7 cellular contexts compared by ENCODE assay signal in the genomic region with DNA sequence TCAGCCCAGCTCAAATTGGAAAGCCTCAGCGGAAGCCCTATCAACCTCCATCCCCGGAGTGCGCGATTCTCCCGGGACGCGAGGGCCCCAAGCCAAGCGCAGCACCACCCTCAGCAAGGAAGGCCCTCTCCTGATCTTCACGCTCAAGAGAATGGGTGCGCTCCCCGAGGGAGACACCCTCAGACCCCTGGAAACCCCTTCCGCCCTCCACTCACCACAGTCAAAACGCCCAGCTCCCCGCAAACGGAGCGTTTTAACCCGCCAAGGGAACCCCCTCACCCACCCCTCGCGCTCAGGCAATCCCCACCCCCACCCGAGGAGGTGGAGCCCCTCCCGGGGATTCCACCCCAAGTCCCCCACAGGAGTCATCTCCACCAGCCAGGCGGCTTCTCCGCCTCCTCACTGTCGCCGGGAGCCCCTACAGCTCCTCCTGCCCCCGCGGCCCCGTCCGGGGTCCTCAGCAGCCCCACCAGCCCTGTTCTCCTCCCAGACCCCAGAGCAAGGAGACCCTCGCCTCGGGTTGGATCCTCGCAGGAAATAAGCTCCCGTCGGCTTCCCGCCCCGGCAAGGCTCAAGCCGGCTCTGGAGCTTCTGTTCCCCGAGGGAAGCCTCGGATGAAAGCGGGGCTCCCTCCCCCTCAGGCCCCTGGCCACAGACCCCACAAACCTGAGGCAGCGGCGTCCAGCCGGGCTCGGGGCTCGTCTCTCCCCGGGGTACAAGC. TPM values are rescaled to one million over a fixed set of nuclear protein-coding genes. Genes with fewer than 3 reads are reported as not detected.
DNase-seq lines count a peak whose midpoint lies in the region; ATAC-seq and TF ChIP-seq lines count a peak whose summit lies in the region.

No MANE protein-coding gene starts in this region.

- peak; percentile 38 for TF ChIP-seq POLR2A in GM19099 (IDR thresholded peaks at IDR 0.05; ENCODE audit: extremely low read depth, insufficient read length, low read depth)
- TF ChIP-seq POLR2A in tibial nerve (IDR thresholded peaks at IDR 0.05): no peak

- peaks cover 33 to 81% (median 76%) of the 10 kb centered on the region in 4 donors for H3K4me1 Mint-ChIP-seq in naive thymus-derived CD8-positive, alpha-beta T cell

- ATAC-seq in naive thymus-derived CD8-positive, alpha-beta T cell: peak; percentile 25 to 28
- ATAC-seq in GM21576 (IDR thresholded peaks at IDR 0.05; ENCODE audit: unreplicated experiment): no peak

- 0 to 1% methylated on average over 46 of the region's 46 CpGs for WGBS in esophagus, 2 donors
- 0 to 1% methylated on average over 24 to 36 of the region's 46 CpGs for WGBS in tibial nerve, 2 donors

- H3K27me3 Mint-ChIP-seq in naive thymus-derived CD8-positive, alpha-beta T cell: no peaks in the 10 kb centered on the region

- no peak for TF ChIP-seq RAD21 in Ishikawa (IDR thresholded peaks at IDR 0.05; ENCODE audit: low read depth)

- peak overlapping the region; percentile 70 to 93 for H3K4me3 ChIP-seq in esophagus (ENCODE audit: low read depth in 1 of 2, low read length in 2 of 2)
- peak overlapping the region; percentile 96 to 100 (median 98) for H3K4me3 ChIP-seq in tibial nerve

- no peak for TF ChIP-seq CTCF in tibial nerve (IDR thresholded peaks at IDR 0.05)

- H3K27me3 ChIP-seq in esophagus (ENCODE audit: control insufficient read depth in 1 of 2, insufficient read depth in 2 of 2, low read length in 2 of 2): no peaks in the 10 kb centered on the region
- no peaks in the 10 kb centered on the region for H3K27me3 ChIP-seq in tibial nerve

- H3K27ac ChIP-seq in esophagus (ENCODE audit: low read depth in 2 of 2, low read length in 1 of 2) (peak overlapping the region; percentile 84 to 86), tibial nerve (peak overlapping the region; percentile 93 to 99 (median 96))

- H3K9me3 ChIP-seq in esophagus (ENCODE audit: control insufficient read depth in 2 of 2, insufficient read depth in 1 of 2, low read depth in 1 of 2, low read length in 1 of 2): no peaks in the 10 kb centered on the region
- no peaks in the 10 kb centered on the region for H3K9me3 ChIP-seq in tibial nerve

- H3K27ac Mint-ChIP-seq in naive thymus-derived CD8-positive, alpha-beta T cell: peak overlapping the region; percentile 89 to 97 (median 95)

- no peaks in the 10 kb centered on the region for H3K36me3 ChIP-seq in esophagus (ENCODE audit: control insufficient read depth in 2 of 2, insufficient read depth in 2 of 2, low read length in 1 of 2)
- no peaks in the 10 kb centered on the region for H3K36me3 ChIP-seq in tibial nerve

- no peaks in the 10 kb centered on the region for H3K9me3 Mint-ChIP-seq in naive thymus-derived CD8-positive, alpha-beta T cell

- peak; percentile 42 for DNase-seq in activated T-cell treated with anti-CD3 and anti-CD28 coated beads for 1 hour (ENCODE audit: low read depth)
- peak in 9 of 10 donors; percentile 38 to 68 (median 46) for DNase-seq in naive thymus-derived CD8-positive, alpha-beta T cell
- DNase-seq in tibial nerve (ENCODE audit: low spot score in 2 of 2): no peak

- peaks cover 2 to 17% of the 10 kb centered on the region in 2 donors for H3K4me1 ChIP-seq in esophagus (ENCODE audit: control insufficient read depth in 2 of 2, insufficient read depth in 2 of 2, low read length in 1 of 2)
- H3K4me1 ChIP-seq in tibial nerve: peaks cover 0 to 77% (median 51%) of the 10 kb centered on the region in 4 donors

- peaks cover 0 to 27% (median 9%) of the 10 kb centered on the region in 3 donors for H3K36me3 Mint-ChIP-seq in naive thymus-derived CD8-positive, alpha-beta T cell

- TF ChIP-seq EP300 in Ishikawa (IDR thresholded peaks at IDR 0.05; ENCODE audit: borderline replicate concordance): no peak
- no peak for TF ChIP-seq EP300 in tibial nerve (IDR thresholded peaks at IDR 0.05)

- H3K4me3 Mint-ChIP-seq in naive thymus-derived CD8-positive, alpha-beta T cell: peak overlapping the region; percentile 83 to 99 (median 93)

- POLR2A ChIA-PET in naive thymus-derived CD8-positive, alpha-beta T cell (lab: Charles Lee): interaction anchor here (0.6 to 11.5 kb wide), 34 partner anchors 7 to 1114 kb away, joined by 3 to 218 read pairs (median 4); partner anchors contain the start of genes ATP5F1B, CNPY2, GLS2 and NACA

TF ChIP-seq in Ishikawa, 13 proteins besides CTCF, POLR2A, EP300 and RAD21:
- TF ChIP-seq TAF1 (IDR thresholded peaks at IDR 0.05; ENCODE audit: low read depth) (no peak), ZBTB7A (IDR thresholded peaks at IDR 0.05; ENCODE audit: low read depth) (peak; percentile 95)

RNA-seq across cellular contexts. Expression of gene BAZ2A, which starts 0.5 kb away (rescaled TPM):
- 10 to 100 TPM; 16.4 to 47.5 TPM for polyA plus RNA-seq in esophagus
- 100 to 1,000 TPM; 198 to 202 TPM for total RNA-seq in naive thymus-derived CD8-positive, alpha-beta T cell
- 10 to 100 TPM; 14.3 to 29.5 (median 24.1) TPM for polyA plus RNA-seq in naive thymus-derived CD8-positive, alpha-beta T cell
- 100 to 1,000 TPM; 117 to 178 (median 159) TPM for total RNA-seq in tibial nerve

RNA-seq across cellular contexts. Expression of gene ATP5F1B, which starts 16.2 kb away (rescaled TPM):
- polyA plus RNA-seq in esophagus: 100 to 1,000 TPM; 222 to 636 TPM
- 100 to 1,000 TPM; 269 to 285 TPM for total RNA-seq in naive thymus-derived CD8-positive, alpha-beta T cell
- polyA plus RNA-seq in naive thymus-derived CD8-positive, alpha-beta T cell: 100 to 1,000 TPM; 724 to 879 (median 771) TPM
- total RNA-seq in tibial nerve: 100 to 1,000 TPM; 293 to 326 (median 296) TPM

RNA-seq across cellular contexts. Expression of gene PTGES3, which starts 58.5 kb away (rescaled TPM):
- 100 to 1,000 TPM in 1 of 2 donors, 10 to 100 TPM in 1; 65.7 to 123 TPM for polyA plus RNA-seq in esophagus
- total RNA-seq in naive thymus-derived CD8-positive, alpha-beta T cell: 100 to 1,000 TPM; 179 to 197 TPM
- polyA plus RNA-seq in naive thymus-derived CD8-positive, alpha-beta T cell: 100 to 1,000 TPM; 229 to 236 (median 234) TPM
- 10 to 100 TPM; 71.0 to 84.0 (median 77.2) TPM for total RNA-seq in tibial nerve

Comparison
In these comparisons a context has a peak if more than half of its experiments do, and no peak if none do; other contexts are left out.
1. DNase-seq: peak in activated T-cell treated with anti-CD3 and anti-CD28 coated beads for 1 hour (single experiment) and naive thymus-derived CD8-positive, alpha-beta T cell (9 of 10); none in tibial nerve (0 of 2).